Comparison of ENCODE assay signal across 8 cellular contexts in genomic region chr12:121839993-121840761, GRCh38. TPM values are rescaled to one million over a fixed set of nuclear protein-coding genes. Genes with fewer than 3 reads are reported as not detected.
A peak's percentile ranks its signal among the peaks of the same experiment; 100 is the strongest.
DNase-seq lines count a peak whose midpoint lies in the region; ATAC-seq, FAIRE-seq and TF ChIP-seq lines count a peak whose summit lies in the region.

No MANE protein-coding gene starts in this region.

- H3K36me3 ChIP-seq in HUES48 (ENCODE audit: control insufficient read depth, insufficient read depth, low read length) (no peaks in the 10 kb centered on the region), K562 (ENCODE audit: control insufficient read depth, insufficient read depth, low read length) (no peaks in the 10 kb centered on the region), mucosa of rectum (ENCODE audit: control insufficient read depth in 2 of 2, insufficient read depth in 2 of 2, low read length in 2 of 2) (no peaks in the 10 kb centered on the region)

- in situ Hi-C loops in K562 (cut with MboI): loop anchor here (25.0 kb wide), 1 partner anchor 1547 kb away; the partner anchor contains the start of gene KMT5A

- POLR2A ChIA-PET in A549 (lab: Yijun Ruan, JAX): no interaction called here
- POLR2A ChIA-PET in K562 (lab: Yijun Ruan, JAX): interaction anchor here (0.7 to 2.8 kb wide), 6 partner anchors 13 to 52 kb away, joined by 3 to 18 read pairs (median 3); no protein-coding TSS in a partner anchor

- H3K27ac ChIP-seq in A549 (peak overlapping the region; percentile 76 to 88), HUES48 (ENCODE audit: low read depth, low read length) (peak overlapping the region; percentile 84), K562 (ENCODE audit: extremely low read depth, low read depth, low read length) (peak overlapping the region; percentile 89), mucosa of rectum (ENCODE audit: low read depth in 2 of 2, low read length in 2 of 2) (peak overlapping the region; percentile 27 to 61), caudate nucleus (ENCODE audit: low read depth, low read length) (no peak overlapping the region)

- H3K4me1 ChIP-seq in A549: no peaks in the 10 kb centered on the region
- H3K4me1 ChIP-seq in HUES48 (ENCODE audit: control insufficient read depth, insufficient read depth, low read length): no peaks in the 10 kb centered on the region
- peaks cover 18 to 30% of the 10 kb centered on the region in 2 experiments for H3K4me1 ChIP-seq in K562 (replicated peaks in 1 of 2; ENCODE audit: control insufficient read depth in 2 of 2, insufficient read depth in 2 of 2, low read length in 2 of 2)
- H3K4me1 ChIP-seq in mucosa of rectum (ENCODE audit: control insufficient read depth in 2 of 2, insufficient read depth in 2 of 2, low read length in 2 of 2): peaks cover 0 to 4% of the 10 kb centered on the region in 2 donors

- H3K9ac ChIP-seq in HUES48 (ENCODE audit: low read depth, low read length) (peak overlapping the region; percentile 79), K562 (ENCODE audit: insufficient read depth in 1 of 2, low read depth in 2 of 2, low read length in 2 of 2) (peak overlapping the region; percentile 92 to 96), mucosa of rectum (ENCODE audit: low read depth in 1 of 2, low read length in 2 of 2) (peak overlapping the region; percentile 67 to 74)

- no peak for TF ChIP-seq CTCF in A549 (IDR thresholded peaks at IDR 0.05)
- no peak; a peak in 2 of 6 replicates for TF ChIP-seq CTCF in K562 (IDR thresholded peaks at IDR 0.05 in 2 of 3, conservative IDR thresholded peaks at IDR 0.05 in 1 of 3; ENCODE audit: insufficient read depth in 2 of 3, low read depth in 1 of 3, low read length in 3 of 3)

- no peak for DNase-seq in A549 (ENCODE audit: low read depth in 1 of 2, low spot score in 1 of 2)
- peak in 1 of 4 experiments; percentile 49 for DNase-seq in K562 (ENCODE audit: extremely low read depth in 1 of 4, low spot score in 3 of 4)
- no peak for DNase-seq in NCI-H146 (lab: John Stamatoyannopoulos, UW)
- no peak for DNase-seq in DMS79 (lab: John Stamatoyannopoulos, UW)
- no peak for DNase-seq in caudate nucleus (lab: John Stamatoyannopoulos, UW)
- no peak for DNase-seq in stimulated activated CD4-positive, alpha-beta T cell treated with anti-CD3 and anti-CD28 coated beads, Interleukin-2, amount 100 ng/mL, for 24 hours

- H3K79me2 ChIP-seq in K562 (ENCODE audit: control insufficient read depth, insufficient read depth, low read length): peaks cover 3% of the 10 kb centered on the region; the same call in 2 of the 3 replicates

- 16% methylated on average over 24 of the region's 24 CpGs for WGBS in A549 (ENCODE audit: missing lambda C conversion rate)
- 6% methylated on average over 24 of the region's 24 CpGs for WGBS in K562 (ENCODE audit: insufficient coverage, low coverage, missing lambda C conversion rate)

- no peak for TF ChIP-seq EP300 in A549 (IDR thresholded peaks at IDR 0.05)
- no peak for TF ChIP-seq EP300 in K562 (IDR thresholded peaks at IDR 0.05; ENCODE audit: low read length)

- peak overlapping the region; percentile 98 for H2AFZ ChIP-seq in K562 (ENCODE audit: low read depth, low read length)

- FAIRE-seq in A549 (lab: Jason Lieb, UNC) (no peak), K562 (lab: Jason Lieb, UNC) (peak; percentile 49)

- ATAC-seq in A549: peak; percentile 19 to 47; a peak in 5 of 6 replicates
- ATAC-seq in K562: peak; percentile 17

- H3K27me3 ChIP-seq in HUES48 (ENCODE audit: control insufficient read depth, insufficient read depth, low read length) (no peaks in the 10 kb centered on the region), K562 (ENCODE audit: control insufficient read depth in 2 of 2, insufficient read depth in 2 of 2, low read length in 2 of 2) (no peaks in the 10 kb centered on the region), mucosa of rectum (ENCODE audit: control insufficient read depth in 2 of 2, insufficient read depth in 2 of 2, low read length in 2 of 2) (no peaks in the 10 kb centered on the region)

- intact Hi-C loops in K562 (cut with micrococcal nuclease): loop anchor here (1.0 kb wide), 1 partner anchor 48 kb away; the partner anchor contains the start of gene PSMD9

- H3K4me3 ChIP-seq in A549 (peak overlapping the region; percentile 54), HUES48 (ENCODE audit: low read depth, low read length) (peak overlapping the region; percentile 96), K562 (peak overlapping the region; percentile 75), mucosa of rectum (ENCODE audit: low read length in 2 of 2) (peak overlapping the region; percentile 92 to 93)

- TF ChIP-seq RAD21 in A549 (conservative IDR thresholded peaks at IDR 0.05 in 1 of 2, IDR thresholded peaks at IDR 0.05 in 1 of 2) (no peak), K562 (CRISPR knock-in tag; conservative IDR thresholded peaks at IDR 0.05 in 1 of 2, IDR thresholded peaks at IDR 0.05 in 1 of 2) (no peak)

- H3K9me3 ChIP-seq in A549: no peaks in the 10 kb centered on the region
- no peaks in the 10 kb centered on the region for H3K9me3 ChIP-seq in HUES48 (ENCODE audit: control insufficient read depth, insufficient read depth, low read length)
- H3K9me3 ChIP-seq in K562 (replicated peaks; ENCODE audit: control insufficient read depth, insufficient read depth, low read depth, low read length): no peaks in the 10 kb centered on the region
- no peaks in the 10 kb centered on the region for H3K9me3 ChIP-seq in mucosa of rectum (ENCODE audit: control insufficient read depth in 2 of 2, low read length in 2 of 2)

- no peaks in the 10 kb centered on the region for H4K20me1 ChIP-seq in K562 (replicated peaks; ENCODE audit: control insufficient read depth, insufficient read depth, low read length)

- CTCF ChIA-PET in A549 (lab: Yijun Ruan, JAX): interaction anchor here (1.0 to 72.2 kb wide), 5 partner anchors 13 to 55 kb away, joined by 3 to 2657 read pairs (median 7); partner anchors contain the start of genes PSMD9, RHOF and SETD1B
- CTCF ChIA-PET in K562 (lab: Yijun Ruan, JAX; ENCODE audit: low intra/inter-chr PET ratio): interaction anchor here (0.5 kb wide), 1 partner anchor 49 kb away, joined by 3 read pairs; the partner anchor contains the start of gene PSMD9

- no peak for TF ChIP-seq POLR2A in A549 (IDR thresholded peaks at IDR 0.05; ENCODE audit: low read length)
- no peak for TF ChIP-seq POLR2A in K562 (conservative IDR thresholded peaks at IDR 0.05)

- BruUV-seq in K562 (replicated peaks; lab: Mats Ljungman, UMichigan): TSS peak; percentile 97

- no peaks in the 10 kb centered on the region for H3K9me1 ChIP-seq in K562 (ENCODE audit: control insufficient read depth, insufficient read depth, low read length)

- H3K4me2 ChIP-seq in A549: peak overlapping the region; percentile 91
- peak overlapping the region; percentile 97 for H3K4me2 ChIP-seq in K562 (ENCODE audit: insufficient read depth, low read length)

RNA-seq across cellular contexts. Expression of gene HPD, which starts 18.5 kb away (rescaled TPM):
- 1.3 and 1.7 TPM in 2 replicates for polyA plus RNA-seq in A549 (2011; rRNA removed)
- 1.7 and 2.0 TPM in 2 replicates for polyA plus RNA-seq in A549 (2012; cell fraction: cytosol; rRNA removed)
- polyA plus RNA-seq in A549 (2012; cell fraction: nucleus; rRNA removed): 0.98 and 1.4 TPM in 2 replicates
- 1.8 to 2.6 TPM (median 2.0 TPM) in 3 replicates for polyA plus RNA-seq in A549 (2017; fragmentation: RNase III; extraction: RNeasy Plus Mini Kit Qiagen cat#74134 plus additional on column Dnase treatment)
- polyA minus RNA-seq in A549 (2011; rRNA and poly(A)+ RNA removed): 1.6 and 2.8 TPM in 2 replicates
- 0.53 TPM in 1 of 2 replicates, not detected in the other for total RNA-seq in K562 (2011; cell fraction: chromatin; rRNA removed; ENCODE audit: low replicate concordance)
- 0.33 TPM in 1 of 2 replicates, not detected in the other for total RNA-seq in K562 (2011; cell fraction: nucleolus; rRNA removed)
- total RNA-seq in K562 (2011; cell fraction: nucleoplasm; rRNA removed): not detected in 2 replicates
- 0.23 TPM in 1 of 2 replicates, not detected in the other for total RNA-seq in K562 (2014; rRNA removed)
- total RNA-seq in K562 (2014; rRNA removed; fragmentation: Illumina TruSeq; extraction: Trizol): not detected in 2 replicates
- not detected in 2 replicates for total RNA-seq in K562 (2015; rRNA removed; fragmentation: Illumina TruSeq; extraction: Trizol)
- total RNA-seq in K562 (2021): 0.29 TPM in 2 replicates
- polyA plus RNA-seq in K562 (2011; rRNA removed): 0.06 TPM in 1 of 2 replicates, not detected in the other
- 0.04 and 0.18 TPM in 2 replicates for polyA plus RNA-seq in K562 (2011; cell fraction: cytosol; rRNA removed)
- polyA plus RNA-seq in K562 (2011; cell fraction: nucleus; rRNA removed): not detected in 2 replicates
- 0.08 and 0.36 TPM in 2 replicates for polyA plus RNA-seq in K562 (2012)
- not detected in 2 replicates for polyA plus RNA-seq in K562 (2014; fragmentation: Illumina TruSeq; extraction: Trizol)
- under 1 TPM; 0.07 TPM for polyA plus RNA-seq in K562 (2014; fragmentation: Nextera tagmentation; extraction: Ambion mirVana)
- polyA plus RNA-seq in K562 (2014; rRNA removed): 0.09 TPM in 1 of 2 replicates, not detected in the other
- polyA minus RNA-seq in K562 (2011; rRNA and poly(A)+ RNA removed): 0.53 TPM in 1 of 2 replicates, not detected in the other
- polyA minus RNA-seq in K562 (2011; cell fraction: cytosol; rRNA and poly(A)+ RNA removed): not detected in 2 replicates
- not detected in 2 replicates for polyA minus RNA-seq in K562 (2011; cell fraction: nucleus; rRNA and poly(A)+ RNA removed)

RNA-seq across cellular contexts. Expression of gene SETD1B, which starts 36.4 kb away (rescaled TPM):
- 1.1 and 2.1 TPM in 2 replicates for polyA plus RNA-seq in A549 (2011; rRNA removed)
- 2.2 and 3.1 TPM in 2 replicates for polyA plus RNA-seq in A549 (2012; cell fraction: cytosol; rRNA removed)
- 6.5 and 9.1 TPM in 2 replicates for polyA plus RNA-seq in A549 (2012; cell fraction: nucleus; rRNA removed)
- 7.4 to 8.6 TPM (median 8.0 TPM) in 3 replicates for polyA plus RNA-seq in A549 (2017; fragmentation: RNase III; extraction: RNeasy Plus Mini Kit Qiagen cat#74134 plus additional on column Dnase treatment)
- 2.6 and 4.2 TPM in 2 replicates for polyA minus RNA-seq in A549 (2011; rRNA and poly(A)+ RNA removed)
- 15.2 and 26.5 TPM in 2 replicates for total RNA-seq in K562 (2011; cell fraction: chromatin; rRNA removed; ENCODE audit: low replicate concordance)
- 12.8 and 13.4 TPM in 2 replicates for total RNA-seq in K562 (2011; cell fraction: nucleolus; rRNA removed)
- 10.8 and 11.7 TPM in 2 replicates for total RNA-seq in K562 (2011; cell fraction: nucleoplasm; rRNA removed)
- total RNA-seq in K562 (2014; rRNA removed): 2.9 and 4.7 TPM in 2 replicates
- total RNA-seq in K562 (2014; rRNA removed; fragmentation: Illumina TruSeq; extraction: Trizol): 0.99 and 1.4 TPM in 2 replicates
- total RNA-seq in K562 (2015; rRNA removed; fragmentation: Illumina TruSeq; extraction: Trizol): 2.1 and 3.1 TPM in 2 replicates
- 23.6 and 26.6 TPM in 2 replicates for total RNA-seq in K562 (2021)
- 0.77 and 1.1 TPM in 2 replicates for polyA plus RNA-seq in K562 (2011; rRNA removed)
- 0.75 and 1.0 TPM in 2 replicates for polyA plus RNA-seq in K562 (2011; cell fraction: cytosol; rRNA removed)
- polyA plus RNA-seq in K562 (2011; cell fraction: nucleus; rRNA removed): 4.0 and 7.0 TPM in 2 replicates
- 8.4 and 8.6 TPM in 2 replicates for polyA plus RNA-seq in K562 (2012)
- polyA plus RNA-seq in K562 (2014; fragmentation: Illumina TruSeq; extraction: Trizol): 6.1 and 10.6 TPM in 2 replicates
- 1 to 10 TPM in 1 of 2 experiments, under 1 TPM in 1; 0.48 to 2.3 TPM for polyA plus RNA-seq in K562 (2014; fragmentation: Nextera tagmentation; extraction: Ambion mirVana)
- 6.9 and 7.1 TPM in 2 replicates for polyA plus RNA-seq in K562 (2014; rRNA removed)
- 1.2 and 1.3 TPM in 2 replicates for polyA minus RNA-seq in K562 (2011; rRNA and poly(A)+ RNA removed)
- 5.6 and 7.3 TPM in 2 replicates for polyA minus RNA-seq in K562 (2011; cell fraction: cytosol; rRNA and poly(A)+ RNA removed)
- polyA minus RNA-seq in K562 (2011; cell fraction: nucleus; rRNA and poly(A)+ RNA removed): 2.8 and 3.1 TPM in 2 replicates

RNA-seq across cellular contexts. Expression of gene RHOF, which starts 46.7 kb away (rescaled TPM):
- polyA plus RNA-seq in A549 (2011; rRNA removed) (47.1 and 48.0 TPM in 2 replicates), A549 (2017; fragmentation: RNase III; extraction: RNeasy Plus Mini Kit Qiagen cat#74134 plus additional on column Dnase treatment) (48.6 to 52.3 TPM (median 51.8 TPM) in 3 replicates), K562 (2011; rRNA removed) (4.0 and 6.3 TPM in 2 replicates), K562 (2014; fragmentation: Illumina TruSeq; extraction: Trizol) (4.3 and 5.4 TPM in 2 replicates), K562 (2014; fragmentation: Nextera tagmentation; extraction: Ambion mirVana) (under 1 TPM; 0.13 to 0.45 TPM), K562 (2014; rRNA removed) (8.8 and 9.5 TPM in 2 replicates)
- 84.7 and 94.6 TPM in 2 replicates for polyA plus RNA-seq in A549 (2012; cell fraction: cytosol; rRNA removed)
- polyA plus RNA-seq in A549 (2012; cell fraction: nucleus; rRNA removed): 108 and 113 TPM in 2 replicates
- polyA minus RNA-seq in A549 (2011; rRNA and poly(A)+ RNA removed): 88.9 and 139 TPM in 2 replicates
- 78.6 and 99.1 TPM in 2 replicates for total RNA-seq in K562 (2011; cell fraction: chromatin; rRNA removed; ENCODE audit: low replicate concordance)
- total RNA-seq in K562 (2011; cell fraction: nucleolus; rRNA removed): 34.0 and 38.0 TPM in 2 replicates
- total RNA-seq in K562 (2011; cell fraction: nucleoplasm; rRNA removed): 43.6 and 46.6 TPM in 2 replicates
- total RNA-seq in K562 (2014; rRNA removed) (3.5 and 3.9 TPM in 2 replicates), K562 (2014; rRNA removed; fragmentation: Illumina TruSeq; extraction: Trizol) (3.1 and 3.9 TPM in 2 replicates), K562 (2015; rRNA removed; fragmentation: Illumina TruSeq; extraction: Trizol) (4.3 and 4.8 TPM in 2 replicates), K562 (2021) (10.1 and 10.4 TPM in 2 replicates)
- polyA plus RNA-seq in K562 (2011; cell fraction: cytosol; rRNA removed): 1.2 and 2.6 TPM in 2 replicates
- 21.6 and 23.6 TPM in 2 replicates for polyA plus RNA-seq in K562 (2011; cell fraction: nucleus; rRNA removed)
- polyA plus RNA-seq in K562 (2012): 3.9 and 4.4 TPM in 2 replicates
- 3.8 and 8.5 TPM in 2 replicates for polyA minus RNA-seq in K562 (2011; rRNA and poly(A)+ RNA removed)
- polyA minus RNA-seq in K562 (2011; cell fraction: cytosol; rRNA and poly(A)+ RNA removed): 2.6 and 4.0 TPM in 2 replicates
- polyA minus RNA-seq in K562 (2011; cell fraction: nucleus; rRNA and poly(A)+ RNA removed): 19.9 and 31.2 TPM in 2 replicates

RNA-seq across cellular contexts. Expression of gene PSMD9, which starts 48.4 kb away (rescaled TPM):
- 81.4 and 89.3 TPM in 2 replicates for polyA plus RNA-seq in A549 (2011; rRNA removed)
- 215 and 228 TPM in 2 replicates for polyA plus RNA-seq in A549 (2012; cell fraction: cytosol; rRNA removed)
- 141 and 143 TPM in 2 replicates for polyA plus RNA-seq in A549 (2012; cell fraction: nucleus; rRNA removed)
- 147 to 164 TPM (median 154 TPM) in 3 replicates for polyA plus RNA-seq in A549 (2017; fragmentation: RNase III; extraction: RNeasy Plus Mini Kit Qiagen cat#74134 plus additional on column Dnase treatment)
- polyA minus RNA-seq in A549 (2011; rRNA and poly(A)+ RNA removed): 32.1 and 48.0 TPM in 2 replicates
- total RNA-seq in K562 (2011; cell fraction: chromatin; rRNA removed; ENCODE audit: low replicate concordance): 73.2 and 111 TPM in 2 replicates
- 69.7 and 70.4 TPM in 2 replicates for total RNA-seq in K562 (2011; cell fraction: nucleolus; rRNA removed)
- 93.6 and 131 TPM in 2 replicates for total RNA-seq in K562 (2011; cell fraction: nucleoplasm; rRNA removed)
- total RNA-seq in K562 (2014; rRNA removed): 143 and 187 TPM in 2 replicates
- 34.1 and 34.5 TPM in 2 replicates for total RNA-seq in K562 (2014; rRNA removed; fragmentation: Illumina TruSeq; extraction: Trizol)
- total RNA-seq in K562 (2015; rRNA removed; fragmentation: Illumina TruSeq; extraction: Trizol): 61.7 and 78.2 TPM in 2 replicates
- total RNA-seq in K562 (2021): 66.4 and 71.7 TPM in 2 replicates
- polyA plus RNA-seq in K562 (2011; rRNA removed): 61.3 and 68.5 TPM in 2 replicates
- polyA plus RNA-seq in K562 (2011; cell fraction: cytosol; rRNA removed): 61.8 and 93.1 TPM in 2 replicates
- polyA plus RNA-seq in K562 (2011; cell fraction: nucleus; rRNA removed): 51.5 and 53.5 TPM in 2 replicates
- 76.1 and 85.2 TPM in 2 replicates for polyA plus RNA-seq in K562 (2012)
- polyA plus RNA-seq in K562 (2014; fragmentation: Illumina TruSeq; extraction: Trizol): 31.0 and 60.0 TPM in 2 replicates
- polyA plus RNA-seq in K562 (2014; fragmentation: Nextera tagmentation; extraction: Ambion mirVana): 10 to 100 TPM; 12.2 to 22.8 TPM
- polyA plus RNA-seq in K562 (2014; rRNA removed): 92.2 and 107 TPM in 2 replicates
- polyA minus RNA-seq in K562 (2011; rRNA and poly(A)+ RNA removed): 29.3 and 37.7 TPM in 2 replicates
- 23.0 and 42.7 TPM in 2 replicates for polyA minus RNA-seq in K562 (2011; cell fraction: cytosol; rRNA and poly(A)+ RNA removed)
- 13.3 and 29.5 TPM in 2 replicates for polyA minus RNA-seq in K562 (2011; cell fraction: nucleus; rRNA and poly(A)+ RNA removed)

Comparison
In these comparisons a context has a peak if more than half of its experiments do, and no peak if none do; other contexts are left out.
1. Of the 35 proteins assayed by ChIP-seq in both K562 and A549: peak only in K562: CHD4 and HDAC2; only in A549: none; in both: CEBPB; in neither: 29; mixed calls (peak in some experiments, not most) for 3.